Comparison of ENCODE assay signal across 1 cellular context in the genomic region with DNA sequence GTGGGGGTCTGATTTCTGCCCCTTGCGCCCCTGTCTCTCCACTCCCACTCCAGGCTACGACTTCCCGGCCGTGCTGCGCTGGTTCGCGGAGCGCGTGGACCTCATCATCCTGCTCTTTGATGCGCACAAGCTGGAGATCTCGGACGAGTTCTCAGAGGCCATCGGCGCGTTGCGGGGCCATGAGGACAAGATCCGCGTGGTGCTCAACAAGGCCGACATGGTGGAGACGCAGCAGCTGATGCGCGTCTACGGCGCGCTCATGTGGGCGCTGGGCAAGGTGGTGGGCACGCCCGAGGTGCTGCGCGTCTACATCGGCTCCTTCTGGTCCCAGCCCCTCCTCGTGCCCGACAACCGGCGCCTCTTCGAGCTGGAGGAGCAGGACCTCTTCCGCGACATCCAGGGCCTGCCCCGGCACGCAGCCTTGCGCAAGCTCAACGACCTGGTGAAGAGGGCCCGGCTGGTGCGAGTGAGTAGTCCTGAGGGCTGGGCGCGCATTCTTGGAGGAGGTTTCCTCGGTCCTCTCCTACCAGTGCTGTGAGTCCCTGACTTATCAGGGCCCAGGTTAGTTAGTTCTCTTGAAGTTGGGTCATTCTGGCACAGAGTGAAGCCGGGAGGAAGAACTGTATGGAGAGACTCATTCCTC.
A peak's percentile ranks its signal among the peaks of the same experiment; 100 is the strongest.
TF ChIP-seq lines count a peak whose summit lies in the region.

No MANE protein-coding gene starts in this region.

TF ChIP-seq in K562, 482 proteins besides CTCF, POLR2A, EP300 and RAD21:
- TF ChIP-seq POLR2G (IDR thresholded peaks at IDR 0.05; ENCODE audit: low read depth, low read length) (peak; percentile 67), SIN3A (IDR thresholded peaks at IDR 0.05; ENCODE audit: borderline replicate concordance in 2 of 2, control insufficient read depth in 1 of 2, low read depth in 2 of 2, low read length in 2 of 2) (no peak), RBFOX2 (IDR thresholded peaks at IDR 0.05; ENCODE audit: low read depth, low read length) (peak; percentile 62), MTF1 (CRISPR knock-in tag; IDR thresholded peaks at IDR 0.05; ENCODE audit: borderline replicate concordance) (no peak), PRPF4 (IDR thresholded peaks at IDR 0.05; ENCODE audit: insufficient read depth, low read depth, low read length, poor library complexity, severe bottlenecking) (peak; percentile 27)
- TF ChIP-seq, protein P1, sequence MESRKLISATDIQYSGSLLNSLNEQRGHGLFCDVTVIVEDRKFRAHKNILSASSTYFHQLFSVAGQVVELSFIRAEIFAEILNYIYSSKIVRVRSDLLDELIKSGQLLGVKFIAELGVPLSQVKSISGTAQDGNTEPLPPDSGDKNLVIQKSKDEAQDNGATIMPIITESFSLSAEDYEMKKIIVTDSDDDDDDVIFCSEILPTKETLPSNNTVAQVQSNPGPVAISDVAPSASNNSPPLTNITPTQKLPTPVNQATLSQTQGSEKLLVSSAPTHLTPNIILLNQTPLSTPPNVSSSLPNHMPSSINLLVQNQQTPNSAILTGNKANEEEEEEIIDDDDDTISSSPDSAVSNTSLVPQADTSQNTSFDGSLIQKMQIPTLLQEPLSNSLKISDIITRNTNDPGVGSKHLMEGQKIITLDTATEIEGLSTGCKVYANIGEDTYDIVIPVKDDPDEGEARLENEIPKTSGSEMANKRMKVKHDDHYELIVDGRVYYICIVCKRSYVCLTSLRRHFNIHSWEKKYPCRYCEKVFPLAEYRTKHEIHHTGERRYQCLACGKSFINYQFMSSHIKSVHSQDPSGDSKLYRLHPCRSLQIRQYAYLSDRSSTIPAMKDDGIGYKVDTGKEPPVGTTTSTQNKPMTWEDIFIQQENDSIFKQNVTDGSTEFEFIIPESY (CRISPR knock-in tag; IDR thresholded peaks at IDR 0.05), result peak; percentile 91
- TF ChIP-seq, protein P2, sequence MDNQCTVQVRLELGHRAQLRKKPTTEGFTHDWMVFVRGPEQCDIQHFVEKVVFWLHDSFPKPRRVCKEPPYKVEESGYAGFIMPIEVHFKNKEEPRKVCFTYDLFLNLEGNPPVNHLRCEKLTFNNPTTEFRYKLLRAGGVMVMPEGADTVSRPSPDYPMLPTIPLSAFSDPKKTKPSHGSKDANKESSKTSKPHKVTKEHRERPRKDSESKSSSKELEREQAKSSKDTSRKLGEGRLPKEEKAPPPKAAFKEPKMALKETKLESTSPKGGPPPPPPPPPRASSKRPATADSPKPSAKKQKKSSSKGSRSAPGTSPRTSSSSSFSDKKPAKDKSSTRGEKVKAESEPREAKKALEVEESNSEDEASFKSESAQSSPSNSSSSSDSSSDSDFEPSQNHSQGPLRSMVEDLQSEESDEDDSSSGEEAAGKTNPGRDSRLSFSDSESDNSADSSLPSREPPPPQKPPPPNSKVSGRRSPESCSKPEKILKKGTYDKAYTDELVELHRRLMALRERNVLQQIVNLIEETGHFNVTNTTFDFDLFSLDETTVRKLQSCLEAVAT (IDR thresholded peaks at IDR 0.05), result peak in 1 of 2 experiments; percentile 43; a peak in 1 of 4 replicates
